Comparison of ENCODE assay signal across 10 cellular contexts in genomic region chr5:81646469-81646868, GRCh38.
"Had no signal": no experiment of that assay in that cellular context is flagged by ENCODE, and none has a peak within 500 bp of the region (broad histone marks: within the 10 kb centered on the region; RNA-seq: fewer than 3 reads in every experiment).

No MANE protein-coding gene starts in this region.

- H3K4me3 ChIP-seq: GM23248 had no signal

- H2AFZ ChIP-seq: GM23248 had no signal

- H3K4me2 ChIP-seq: KMS-11 had no signal

- H3K27ac ChIP-seq: GM23248, HL-60, KMS-11 had no signal

- DNase-seq: GM23248, GOT3, H9, HCEC 1CT, HFFc6, IMR-90, Karpas-422, KBM-7 had no signal

- H3K9ac ChIP-seq: GM23248, KMS-11 had no signal
